19 cellular contexts compared by ENCODE assay signal in genomic region chr2:124520953-124521352, GRCh38.
A peak's percentile ranks its signal among the peaks of the same experiment; 100 is the strongest.
DNase-seq lines count a peak whose midpoint lies in the region; ATAC-seq and TF ChIP-seq lines count a peak whose summit lies in the region.
"Had no signal": no experiment of that assay in that cellular context is flagged by ENCODE, and none has a peak within 500 bp of the region (broad histone marks: within the 10 kb centered on the region; RNA-seq: fewer than 3 reads in every experiment).

No MANE protein-coding gene starts in this region.

- no peak for DNase-seq in chondrocyte (ENCODE audit: low spot score)
- DNase-seq in left lobe of liver (ENCODE audit: low spot score) = no peak
- DNase-seq in neural crest cell (ENCODE audit: low read depth, low spot score) = no peak
- DNase-seq in neuronal stem cell (ENCODE audit: low spot score) = no peak
- DNase-seq in upper lobe of right lung = no peak
- DNase-seq in A172 (ENCODE audit: low spot score) = no peak
- no peak for DNase-seq in NCI-H2196 treated with DMSO at 0.1 percent for 48 hours (lab: John Stamatoyannopoulos, UW; ENCODE audit: unreplicated experiment)
- DNase-seq: 8988T; AML-193; Caco-2; Calu3; CD4-positive, alpha-beta T cell; CD8-positive, alpha-beta T cell; DMS79 treated with DMSO at 0.1 percent for 48 hours; GF-D8 had no signal

- no peaks in the 10 kb centered on the region for H3K27me3 Mint-ChIP-seq in chondrocyte (ENCODE audit: low read depth)
- no peaks in the 10 kb centered on the region for H3K27me3 Mint-ChIP-seq in neural crest cell (ENCODE audit: low read depth)
- H3K27me3 Mint-ChIP-seq: B cell; CD4-positive, alpha-beta T cell had no signal

- H3K14ac ChIP-seq in neuronal stem cell (ENCODE audit: low read length) = no peak overlapping the region

- no peak overlapping the region for H2BK15ac ChIP-seq in neuronal stem cell (ENCODE audit: low read length)

- no peak overlapping the region for H3K4ac ChIP-seq in neuronal stem cell (ENCODE audit: low read length)

- ATAC-seq in left lobe of liver (peak; percentile 60), upper lobe of right lung (no peak)
- ATAC-seq: A549; CD8-positive, alpha-beta T cell had no signal

- TF ChIP-seq CTCF in chondrocyte (IDR thresholded peaks at IDR 0.05) (no peak), neural crest cell (conservative IDR thresholded peaks at IDR 0.05) (no peak), upper lobe of right lung (IDR thresholded peaks at IDR 0.05) (no peak)

- H2BK5ac ChIP-seq in neuronal stem cell (ENCODE audit: low read length) = no peak overlapping the region

- no peaks in the 10 kb centered on the region for H3K79me1 ChIP-seq in neuronal stem cell (ENCODE audit: low read depth, low read length)

- H3K27me3 ChIP-seq in neuronal stem cell (ENCODE audit: control insufficient read depth in 3 of 3, insufficient read depth in 3 of 3, low read depth in 1 of 3, low read length in 3 of 3) = no peaks in the 10 kb centered on the region
- no peaks in the 10 kb centered on the region for H3K27me3 ChIP-seq in upper lobe of right lung
- H3K27me3 ChIP-seq: BLaER1 treated with 17β-estradiol and CSF1 and Interleukin-3, amounts not matched to agents 10 nM and 100 nM had no signal

- no peak overlapping the region for H2AFZ ChIP-seq in neuronal stem cell (ENCODE audit: low read length)

- no peak overlapping the region for H4K8ac ChIP-seq in neuronal stem cell (ENCODE audit: low read depth, low read length)

- H2BK120ac ChIP-seq in neuronal stem cell (ENCODE audit: low read depth, low read length) = no peak overlapping the region

- H3K27ac Mint-ChIP-seq in chondrocyte (ENCODE audit: unreplicated experiment) (peak overlapping the region; percentile 55), neural crest cell (ENCODE audit: unreplicated experiment) (peak overlapping the region; percentile 70)
- H3K27ac Mint-ChIP-seq: B cell; CD4-positive, alpha-beta T cell; CD8-positive, alpha-beta T cell had no signal

- no peaks in the 10 kb centered on the region for H3K36me3 Mint-ChIP-seq in chondrocyte (ENCODE audit: low read depth)
- H3K36me3 Mint-ChIP-seq in neural crest cell (ENCODE audit: low read depth) = no peaks in the 10 kb centered on the region
- H3K36me3 Mint-ChIP-seq: CD8-positive, alpha-beta T cell had no signal

- H3K4me3 ChIP-seq in neuronal stem cell (ENCODE audit: low read length in 2 of 2) (no peak overlapping the region), upper lobe of right lung (no peak overlapping the region)
- H3K4me3 ChIP-seq: A549; BLaER1 treated with 17β-estradiol and CSF1 and Interleukin-3, amounts not matched to agents 10 nM and 100 nM had no signal

- H3K9me3 ChIP-seq in neuronal stem cell (replicated peaks in 1 of 2; ENCODE audit: control insufficient read depth in 2 of 2, insufficient read depth in 1 of 2, low read depth in 1 of 2, low read length in 2 of 2) (peaks cover 0 to 5% of the 10 kb centered on the region in 2 donors), upper lobe of right lung (no peaks in the 10 kb centered on the region)
- H3K9me3 ChIP-seq: A549, Caco-2 had no signal

- no peak overlapping the region for H2BK12ac ChIP-seq in neuronal stem cell (ENCODE audit: low read length)

- H3K4me1 Mint-ChIP-seq in chondrocyte (ENCODE audit: low read depth) = peaks cover 10% of the 10 kb centered on the region
- H3K4me1 Mint-ChIP-seq in neural crest cell = peaks cover 8% of the 10 kb centered on the region
- H3K4me1 Mint-ChIP-seq: B cell had no signal

- H2AK5ac ChIP-seq in neuronal stem cell (ENCODE audit: low read depth, low read length) = no peak overlapping the region

- no peak overlapping the region for H3K18ac ChIP-seq in neuronal stem cell (ENCODE audit: low read length)

- H3K23ac ChIP-seq in neuronal stem cell (ENCODE audit: low read depth, low read length, poor library complexity) = no peak overlapping the region

- H3K9ac ChIP-seq in neuronal stem cell (ENCODE audit: low read depth, low read length, poor library complexity) = no peak overlapping the region
- H3K9ac ChIP-seq: BLaER1 treated with 17β-estradiol and CSF1 and Interleukin-3, amounts not matched to agents 10 nM and 100 nM had no signal

- H3K27ac ChIP-seq in neuronal stem cell (replicated peaks; ENCODE audit: low read length) = peak overlapping the region; percentile 7
- H3K27ac ChIP-seq in upper lobe of right lung = no peak overlapping the region
- H3K27ac ChIP-seq: A549; BLaER1 treated with 17β-estradiol and CSF1 and Interleukin-3, amounts not matched to agents 10 nM and 100 nM; C4-2B had no signal

- H3K4me3 Mint-ChIP-seq in chondrocyte (ENCODE audit: unreplicated experiment) = no peak overlapping the region
- H3K4me3 Mint-ChIP-seq in neural crest cell = no peak overlapping the region
- H3K4me3 Mint-ChIP-seq: B cell; CD4-positive, alpha-beta T cell; CD8-positive, alpha-beta T cell had no signal

- intact Hi-C loops in upper lobe of right lung (cut with DNase I) = no loop called here

- no peak overlapping the region for H3K4me2 ChIP-seq in neuronal stem cell (ENCODE audit: insufficient read depth, low read length, poor library complexity, severe bottlenecking)
- H3K4me2 ChIP-seq: A549; BLaER1 treated with 17β-estradiol and CSF1 and Interleukin-3, amounts not matched to agents 10 nM and 100 nM had no signal

- no CpG with 5 or more reads among the region's 2 CpGs for WGBS in neuronal stem cell (ENCODE audit: extremely low coverage in 2 of 2, insufficient read length in 2 of 2, insufficient replicate concordance in 1 of 2), 2 donors

- H3K9me3 Mint-ChIP-seq in chondrocyte (ENCODE audit: low read depth) (peaks cover 14% of the 10 kb centered on the region), neural crest cell (peaks cover 13% of the 10 kb centered on the region)

- H3K36me3 ChIP-seq in neuronal stem cell (replicated peaks in 1 of 2; ENCODE audit: control insufficient read depth in 2 of 2, insufficient read depth in 2 of 2, low read length in 2 of 2) (no peaks in the 10 kb centered on the region), upper lobe of right lung (no peaks in the 10 kb centered on the region)
- H3K36me3 ChIP-seq: BLaER1 treated with 17β-estradiol and CSF1 and Interleukin-3, amounts not matched to agents 10 nM and 100 nM had no signal

- peaks cover 0 to 3% of the 10 kb centered on the region in 2 donors for H3K4me1 ChIP-seq in neuronal stem cell (ENCODE audit: control insufficient read depth in 2 of 2, insufficient read depth in 1 of 2, low read depth in 1 of 2, low read length in 2 of 2)
- H3K4me1 ChIP-seq in upper lobe of right lung = no peaks in the 10 kb centered on the region
- H3K4me1 ChIP-seq: A549; BLaER1 treated with 17β-estradiol and CSF1 and Interleukin-3, amounts not matched to agents 10 nM and 100 nM; Caco-2 had no signal

- no peak overlapping the region for H4K91ac ChIP-seq in neuronal stem cell (ENCODE audit: low read depth, low read length, poor library complexity)
